ENCODE assay signal across 32 cellular contexts in genomic region chr21:46328151-46328550, GRCh38.
"Had no signal": no experiment of that assay in that cellular context is flagged by ENCODE, and none has a peak within 500 bp of the region (broad histone marks: within the 10 kb centered on the region; RNA-seq: fewer than 3 reads in every experiment).

No MANE protein-coding gene starts in this region.

- H3K9me3 Mint-ChIP-seq: activated naive CD4-positive, alpha-beta T cell treated with anti-CD3 and anti-CD28 coated beads, Interleukin-2, amount 50 U/mL, for 24 hours; activated naive CD8-positive, alpha-beta T cell treated with anti-CD3 and anti-CD28 coated beads, Interleukin-2, amount 10 ng/mL, durations not matched to agents 7 days and 5 days; brain had no signal

- H3K27ac Mint-ChIP-seq: activated naive CD4-positive, alpha-beta T cell treated with anti-CD3 and anti-CD28 coated beads, Interleukin-2, amount 50 U/mL, for 24 hours; activated naive CD8-positive, alpha-beta T cell treated with anti-CD3 and anti-CD28 coated beads, Interleukin-2, amount 10 ng/mL, durations not matched to agents 7 days and 5 days had no signal

- DNase-seq: activated CD4-positive, alpha-beta T cell treated with anti-CD3 and anti-CD28 coated beads for 1 hour; activated CD4-positive, alpha-beta T cell treated with anti-CD3 and anti-CD28 coated beads for 48 hours; activated CD4-positive, CD25-positive, alpha-beta regulatory T cell; activated CD8-positive, alpha-beta memory T cell treated with anti-CD3 and anti-CD28 coated beads, Interleukin-2, amount 50 U/mL, for 4 hours; activated effector memory CD4-positive, alpha-beta T cell treated with Interleukin-2 at 50 U/mL for 16 hours; activated naive CD8-positive, alpha-beta T cell treated with anti-CD3 and anti-CD28 coated beads, Interleukin-2, amount 10 ng/mL, durations not matched to agents 7 days and 5 days; activated T-cell treated with anti-CD3 and anti-CD28 coated beads for 4 hours; activated T-cell treated with anti-CD3 and anti-CD28 coated beads, Interleukin-2, amount 50 U/mL, for 48 hours; amygdala; caudate nucleus; cerebellar nuclear complex; Kasumi-1; KG1; MM.1S; MV-4-11; NCI-H1092; NCI-H1436 treated with DMSO at 0.1 percent for 48 hours; NCI-H1694 treated with DMSO at 0.1 percent for 48 hours; NCI-H2029; NCI-H345; NCI-H524 treated with DMSO at 0.1 percent for 48 hours; NCI-H748 treated with DMSO at 0.1 percent for 48 hours; NK-92 treated with Interleukin-12 subunit alpha and Interleukin-12 subunit beta, amount 100 ng/mL, for 24 hours; PC-9; SW 1271; T-helper 1 cell; T-helper 2 cell; T-helper 9 cell; WERI-Rb-1 had no signal

- H3K27me3 Mint-ChIP-seq: activated naive CD4-positive, alpha-beta T cell treated with anti-CD3 and anti-CD28 coated beads, Interleukin-2, amount 50 U/mL, for 24 hours; activated naive CD8-positive, alpha-beta T cell treated with anti-CD3 and anti-CD28 coated beads, Interleukin-2, amount 10 ng/mL, durations not matched to agents 7 days and 5 days had no signal

- H3K4me3 Mint-ChIP-seq: activated naive CD4-positive, alpha-beta T cell treated with anti-CD3 and anti-CD28 coated beads, Interleukin-2, amount 50 U/mL, for 24 hours; activated naive CD8-positive, alpha-beta T cell treated with anti-CD3 and anti-CD28 coated beads, Interleukin-2, amount 10 ng/mL, durations not matched to agents 7 days and 5 days had no signal

- H3K27ac ChIP-seq: PC-9, RWPE1, WERI-Rb-1 had no signal
